8 cellular contexts compared by ENCODE assay signal in the genomic region with DNA sequence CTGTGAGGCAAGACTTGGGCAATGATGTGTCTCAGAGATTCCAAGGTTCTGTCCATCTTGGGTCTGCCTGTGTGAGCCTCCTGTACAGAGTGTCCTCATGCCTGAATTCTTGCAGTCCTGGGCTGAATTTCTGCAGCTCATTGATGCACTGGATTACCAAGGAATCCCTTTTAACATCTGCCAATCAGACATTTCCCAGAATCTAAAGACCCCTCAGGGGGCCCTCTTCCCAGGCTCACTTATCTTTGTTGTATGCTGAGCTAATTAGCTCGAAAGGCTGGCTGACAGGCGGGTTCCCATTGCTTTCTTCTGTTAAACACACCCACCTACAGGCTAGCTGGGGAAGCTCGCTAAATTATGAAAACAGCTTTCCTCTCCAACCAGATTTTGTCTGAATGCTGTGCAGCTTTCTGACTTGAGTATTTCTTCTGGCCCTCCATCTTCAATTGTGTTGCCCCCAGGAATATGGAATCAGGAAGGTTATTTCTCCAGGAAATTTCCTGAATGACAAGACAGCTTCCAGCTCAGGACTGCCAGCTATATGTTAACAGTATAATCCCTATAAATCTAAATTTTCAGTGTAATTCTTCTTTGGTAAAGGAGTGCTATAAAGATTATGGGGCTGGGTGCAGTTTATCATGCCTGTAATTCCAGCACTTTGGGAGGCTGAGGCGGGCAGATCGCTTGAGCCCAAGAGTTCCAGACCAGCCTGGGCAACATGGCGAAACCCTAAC. TPM values are rescaled to one million over a fixed set of nuclear protein-coding genes. Genes with fewer than 3 reads are reported as not detected.
DNase-seq lines count a peak whose midpoint lies in the region; ATAC-seq, FAIRE-seq and TF ChIP-seq lines count a peak whose summit lies in the region.

A gene (minus strand): TSS at position 91 of the 734 bp plus-strand sequence. CDS start 35 bp downstream, at position 56.

- no CpG with 5 or more reads among the region's 6 CpGs for WGBS in H9 (ENCODE audit: extremely low coverage, insufficient read length, low lambda C conversion rate)

- no peak within 1 kb of the TSS for H3K4ac ChIP-seq in H9 (ENCODE audit: low read depth, low read length)

- no peak within 1 kb of the TSS for H3K23ac ChIP-seq in H9 (ENCODE audit: insufficient read length, low read depth, low read length)

- no peak within 1 kb of the TSS for H3K27ac ChIP-seq in 22Rv1
- no peak within 1 kb of the TSS for H3K27ac ChIP-seq in H9 (ENCODE audit: insufficient read length, low read depth, low read length)

- H3K4me2 ChIP-seq in H9 (ENCODE audit: insufficient read depth, insufficient read length, low read length) (no peak within 1 kb of the TSS), Loucy (ENCODE audit: low read depth, low read length, poor library complexity, severe bottlenecking) (no peak within 1 kb of the TSS)

- TF ChIP-seq CTCF in 22Rv1 (IDR thresholded peaks at IDR 0.05): peak; percentile 60
- peak; percentile 76 for TF ChIP-seq CTCF in H9 (conservative IDR thresholded peaks at IDR 0.05)
- peak; percentile 87 for TF ChIP-seq CTCF in Loucy (conservative IDR thresholded peaks at IDR 0.05; ENCODE audit: low read length)
- peak; percentile 71 for TF ChIP-seq CTCF in epithelial cell of proximal tubule (conservative IDR thresholded peaks at IDR 0.05; ENCODE audit: low read depth, low read length)

- no peak within 1 kb of the TSS for H4K91ac ChIP-seq in H9 (ENCODE audit: insufficient read length, low read depth, low read length)

- no peak within 1 kb of the TSS for H3K18ac ChIP-seq in H9 (ENCODE audit: insufficient read length, low read depth, low read length)

- no peaks in the 10 kb centered on the region for H3K9me2 ChIP-seq in Loucy (replicated peaks; ENCODE audit: low read depth, low read length)

- DNase-seq in H9 (peak; percentile 68), epithelial cell of proximal tubule (ENCODE audit: low read depth) (peak; percentile 15), middle frontal gyrus (ENCODE audit: extremely low spot score, low spot score) (peak; percentile 63)
- DNase-seq in activated CD4-positive, CD25-positive, alpha-beta regulatory T cell (lab: John Stamatoyannopoulos, UW): no peak

- H2AFZ ChIP-seq in H9 (ENCODE audit: low read length) (no peak within 1 kb of the TSS), Loucy (ENCODE audit: low read length) (0 out of 2 replicates have a peak within 1 kb of the TSS, but pooled peaks have one; percentile 51)

- H3F3A ChIP-seq in Loucy (ENCODE audit: low read depth): no peaks in the 10 kb centered on the region

- H3K9me3 ChIP-seq in H9 (ENCODE audit: control insufficient read depth, low read depth, low read length): no peaks in the 10 kb centered on the region
- no peaks in the 10 kb centered on the region for H3K9me3 ChIP-seq in Loucy (ENCODE audit: insufficient read depth, low read depth, low read length)

- no peaks in the 10 kb centered on the region for H3K23me2 ChIP-seq in H9 (ENCODE audit: insufficient read length, low read depth, low read length, poor library complexity, severe bottlenecking)

- no peaks in the 10 kb centered on the region for H3K9me3 Mint-ChIP-seq in H9

- no peak within 1 kb of the TSS for H2BK20ac ChIP-seq in H9 (ENCODE audit: low read depth, low read length, poor library complexity, severe bottlenecking)

- peak; percentile 30 for FAIRE-seq in G401.6 (lab: Jason Lieb, UNC)

- no peak within 1 kb of the TSS for H2BK12ac ChIP-seq in H9 (ENCODE audit: insufficient read length, low read depth, low read length)

- H2AK5ac ChIP-seq in H9 (ENCODE audit: insufficient read length, low read length): no peak within 1 kb of the TSS

- H3K4me3 Mint-ChIP-seq in H9: no peak within 1 kb of the TSS

- H3K79me2 ChIP-seq in H9 (ENCODE audit: insufficient read depth, low read length) (no peaks in the 10 kb centered on the region), Loucy (ENCODE audit: insufficient read depth, low read length) (no peaks in the 10 kb centered on the region)

- H3K79me1 ChIP-seq in H9 (ENCODE audit: insufficient read depth, low read depth, low read length, poor library complexity, severe bottlenecking): no peaks in the 10 kb centered on the region

- no peaks in the 10 kb centered on the region for H3K36me3 Mint-ChIP-seq in H9 (ENCODE audit: insufficient read depth in 1 of 3, low read depth in 3 of 3)

- H2BK120ac ChIP-seq in H9 (ENCODE audit: low read depth, low read length, poor library complexity, severe bottlenecking): no peak within 1 kb of the TSS

- H4K5ac ChIP-seq in H9 (ENCODE audit: insufficient read length, low read depth, low read length): no peak within 1 kb of the TSS

- H4K20me1 ChIP-seq in H9 (ENCODE audit: control insufficient read depth, insufficient read depth, insufficient read length) (no peaks in the 10 kb centered on the region), Loucy (ENCODE audit: insufficient read depth, low read length, poor library complexity, severe bottlenecking) (no peaks in the 10 kb centered on the region)

- no peak within 1 kb of the TSS for H3T11ph ChIP-seq in H9 (ENCODE audit: low read length)

- H3K27me3 Mint-ChIP-seq in H9 (ENCODE audit: low read depth): no peaks in the 10 kb centered on the region

- no peaks in the 10 kb centered on the region for H3K36me3 ChIP-seq in Loucy (ENCODE audit: insufficient read depth, low read length)

- H2BK15ac ChIP-seq in H9 (ENCODE audit: low read depth, low read length): no peak within 1 kb of the TSS

- H3K27ac Mint-ChIP-seq in H9: peak within 1 kb of the TSS in 1 of 3 experiments; percentile 17; a peak in 1 of 7 replicates

- peaks cover 27 to 33% of the 10 kb centered on the region in 2 experiments for H3K4me1 Mint-ChIP-seq in H9

- no peak within 1 kb of the TSS for H3K4me3 ChIP-seq in Loucy (ENCODE audit: low read length, poor library complexity, severe bottlenecking)
- H3K4me3 ChIP-seq in epithelial cell of proximal tubule (ENCODE audit: low read depth, low read length): no peak within 1 kb of the TSS

- no peak within 1 kb of the TSS for H4K8ac ChIP-seq in H9 (replicated peaks; ENCODE audit: insufficient read length, low read depth, low read length)

- no peaks in the 10 kb centered on the region for H3K27me3 ChIP-seq in H9 (ENCODE audit: insufficient read depth, low read length)
- H3K27me3 ChIP-seq in Loucy (ENCODE audit: insufficient read depth, low read length, poor library complexity, severe bottlenecking): no peaks in the 10 kb centered on the region

- H3K9ac ChIP-seq in H9 (ENCODE audit: extremely low read depth, insufficient read length, low read length) (no peak within 1 kb of the TSS), Loucy (ENCODE audit: low read depth, low read length, poor library complexity, severe bottlenecking) (no peak within 1 kb of the TSS)

- H3K56ac ChIP-seq in H9 (ENCODE audit: insufficient read length, low read depth, low read length): no peak within 1 kb of the TSS

- no peak within 1 kb of the TSS for H3K14ac ChIP-seq in H9 (ENCODE audit: insufficient read depth, low read length)

- H2BK5ac ChIP-seq in H9 (ENCODE audit: insufficient read length, low read length): no peak within 1 kb of the TSS

- ATAC-seq in SK-N-SH treated with all-trans-retinoic acid at 6 μM for 48 hours: peak; percentile 96

- H3K4me1 ChIP-seq in H9 (ENCODE audit: insufficient read depth, low read length) (no peaks in the 10 kb centered on the region), Loucy (ENCODE audit: insufficient read depth, low read length, poor library complexity, severe bottlenecking) (peaks cover 12% of the 10 kb centered on the region)

TF ChIP-seq in SK-N-SH treated with all-trans-retinoic acid at 6 μM for 48 hours, 23 proteins besides CTCF, POLR2A, EP300 and RAD21:
- TF ChIP-seq TCF4 (CRISPR knock-in tag; IDR thresholded peaks at IDR 0.05; ENCODE audit: borderline replicate concordance) (peak; percentile 13; the same call in 1 of the 2 replicates), ZFP3 (CRISPR knock-in tag; IDR thresholded peaks at IDR 0.05) (no peak)

RNA-seq across cellular contexts. Expression of the gene that starts here (rescaled TPM):
- total RNA-seq in H9 (2021) (0.07 and 0.13 TPM in 2 replicates), epithelial cell of proximal tubule (under 0.01 and 0.12 TPM in 2 replicates)

Comparison
In these comparisons a context has a peak if more than half of its experiments do, and no peak if none do; other contexts are left out.
1. Peak in DNase-seq in H9; RNA of the gene not detected or under 1 TPM.
2. Peak in DNase-seq in epithelial cell of proximal tubule; RNA of the gene not detected or under 1 TPM.